Comparison of ENCODE assay signal across 21 cellular contexts in genomic region chr3:189631409-189631808, GRCh38. TPM values are rescaled to one million over a fixed set of nuclear protein-coding genes. Genes with fewer than 3 reads are reported as not detected.
DNase-seq lines count a peak whose midpoint lies in the region; ATAC-seq and TF ChIP-seq lines count a peak whose summit lies in the region.
"Had no signal": no experiment of that assay in that cellular context is flagged by ENCODE, and none has a peak within 500 bp of the region (broad histone marks: within the 10 kb centered on the region; RNA-seq: fewer than 3 reads in every experiment).

No MANE protein-coding gene starts in this region.

- no peaks in the 10 kb centered on the region for H3K9me3 Mint-ChIP-seq in activated T-helper 17 cell treated with anti-CD3 and anti-CD28 coated beads, Interleukin-2, amount 50 U/mL, for 72 hours
- H3K9me3 Mint-ChIP-seq in T-cell = no peaks in the 10 kb centered on the region
- no peaks in the 10 kb centered on the region for H3K9me3 Mint-ChIP-seq in endothelial cell (ENCODE audit: unreplicated experiment)
- H3K9me3 Mint-ChIP-seq: activated CD4-positive, alpha-beta memory T cell treated with anti-CD3 and anti-CD28 coated beads for 36 hours; activated naive CD4-positive, alpha-beta T cell treated with anti-CD3 and anti-CD28 coated beads, Interleukin-2, amount 50 U/mL, for 72 hours; activated T-cell treated with anti-CD3 and anti-CD28 coated beads, Interleukin-2, amount 50 U/mL, for 4 hours; CD4-positive, alpha-beta memory T cell; GM23338; mesothelial cell of epicardium had no signal

- no peak for ATAC-seq in Right ventricle myocardium inferior
- ATAC-seq in HG03378 (IDR thresholded peaks at IDR 0.05; ENCODE audit: unreplicated experiment) = peak; percentile 2
- no peak for ATAC-seq in activated T-helper 17 cell treated with anti-CD3 and anti-CD28 coated beads, Interleukin-2, amount 50 U/mL, for 72 hours (replicated peaks)
- ATAC-seq in T-cell (replicated peaks in 1 of 4) = no peak
- ATAC-seq: activated naive CD4-positive, alpha-beta T cell treated with anti-CD3 and anti-CD28 coated beads, Interleukin-2, amount 50 U/mL, for 72 hours; activated T-cell treated with anti-CD3 and anti-CD28 coated beads, Interleukin-2, amount 50 U/mL, for 4 hours; body of pancreas; foreskin keratinocyte; GM23338; left cardiac atrium had no signal

- DNase-seq in left ventricle myocardium inferior (no peak), Right ventricle myocardium inferior (ENCODE audit: missing footprints) (no peak), T-cell (no peak), putamen (ENCODE audit: low spot score) (no peak), endothelial cell (ENCODE audit: low spot score) (no peak), H4 (ENCODE audit: low spot score) (no peak)
- DNase-seq: activated T-cell treated with anti-CD3 and anti-CD28 coated beads, Interleukin-2, amount 50 U/mL, for 4 hours; body of pancreas; foreskin keratinocyte; left cardiac atrium; NCI-H187 treated with DMSO at 0.1 percent for 48 hours; NCI-H446; NK-92 treated with Interleukin-12 subunit alpha and Interleukin-12 subunit beta, amount 100 ng/mL, for 24 hours had no signal

- peak overlapping the region; percentile 58 for H3K4me3 Mint-ChIP-seq in activated T-helper 17 cell treated with anti-CD3 and anti-CD28 coated beads, Interleukin-2, amount 50 U/mL, for 72 hours
- H3K4me3 Mint-ChIP-seq in T-cell (no peak overlapping the region), endothelial cell (ENCODE audit: unreplicated experiment) (no peak overlapping the region)
- H3K4me3 Mint-ChIP-seq: GM23338, mesothelial cell of epicardium had no signal

- intact Hi-C loops in left ventricle myocardium inferior (cut with micrococcal nuclease) (no loop called here), Right ventricle myocardium inferior (cut with DNase I) (no loop called here)

- TF ChIP-seq CTCF in left ventricle myocardium inferior (IDR thresholded peaks at IDR 0.05; ENCODE audit: borderline replicate concordance) (no peak), endothelial cell (IDR thresholded peaks at IDR 0.05; ENCODE audit: unreplicated experiment) (no peak)

- H3K27me3 ChIP-seq in left ventricle myocardium inferior (ENCODE audit: low read depth) = no peaks in the 10 kb centered on the region
- H3K27me3 ChIP-seq: body of pancreas, foreskin keratinocyte, neutrophil had no signal

- no peaks in the 10 kb centered on the region for H3K36me3 Mint-ChIP-seq in activated T-helper 17 cell treated with anti-CD3 and anti-CD28 coated beads, Interleukin-2, amount 50 U/mL, for 72 hours (ENCODE audit: low read depth)
- no peaks in the 10 kb centered on the region for H3K36me3 Mint-ChIP-seq in T-cell
- H3K36me3 Mint-ChIP-seq in endothelial cell (ENCODE audit: low read depth, unreplicated experiment) = no peaks in the 10 kb centered on the region
- H3K36me3 Mint-ChIP-seq: activated CD4-positive, alpha-beta memory T cell treated with anti-CD3 and anti-CD28 coated beads for 36 hours; activated naive CD4-positive, alpha-beta T cell treated with anti-CD3 and anti-CD28 coated beads, Interleukin-2, amount 50 U/mL, for 72 hours; CD4-positive, alpha-beta memory T cell; mesothelial cell of epicardium had no signal

- no peaks in the 10 kb centered on the region for H3K27me3 Mint-ChIP-seq in activated T-helper 17 cell treated with anti-CD3 and anti-CD28 coated beads, Interleukin-2, amount 50 U/mL, for 72 hours
- no peaks in the 10 kb centered on the region for H3K27me3 Mint-ChIP-seq in T-cell
- no peaks in the 10 kb centered on the region for H3K27me3 Mint-ChIP-seq in endothelial cell (ENCODE audit: unreplicated experiment)
- H3K27me3 Mint-ChIP-seq: activated CD4-positive, alpha-beta memory T cell treated with anti-CD3 and anti-CD28 coated beads for 36 hours; CD4-positive, alpha-beta memory T cell had no signal

- H3K9me3 ChIP-seq in left ventricle myocardium inferior (replicated peaks) = no peaks in the 10 kb centered on the region
- H3K9me3 ChIP-seq: body of pancreas, neutrophil had no signal

- peaks cover 11% of the 10 kb centered on the region for H3K4me1 Mint-ChIP-seq in activated T-helper 17 cell treated with anti-CD3 and anti-CD28 coated beads, Interleukin-2, amount 50 U/mL, for 72 hours
- H3K4me1 Mint-ChIP-seq in T-cell (peaks cover 17 to 22% (median 18%) of the 10 kb centered on the region in 3 donors), endothelial cell (ENCODE audit: unreplicated experiment) (no peaks in the 10 kb centered on the region)
- H3K4me1 Mint-ChIP-seq: mesothelial cell of epicardium had no signal

- peaks cover 22% of the 10 kb centered on the region for H3K4me1 ChIP-seq in left ventricle myocardium inferior
- H3K4me1 ChIP-seq: foreskin keratinocyte had no signal

- H3K36me3 ChIP-seq in left ventricle myocardium inferior = no peaks in the 10 kb centered on the region
- H3K36me3 ChIP-seq: neutrophil had no signal

- H3K27ac ChIP-seq in left ventricle myocardium inferior (replicated peaks) = peak overlapping the region; percentile 59
- H3K27ac ChIP-seq: body of pancreas, foreskin keratinocyte, neutrophil had no signal

- H3K27ac Mint-ChIP-seq in activated T-helper 17 cell treated with anti-CD3 and anti-CD28 coated beads, Interleukin-2, amount 50 U/mL, for 72 hours = no peak overlapping the region
- H3K27ac Mint-ChIP-seq in T-cell = no peak overlapping the region
- H3K27ac Mint-ChIP-seq in endothelial cell (ENCODE audit: unreplicated experiment) = no peak overlapping the region
- H3K27ac Mint-ChIP-seq: activated CD4-positive, alpha-beta memory T cell treated with anti-CD3 and anti-CD28 coated beads for 36 hours; GM23338; mesothelial cell of epicardium had no signal

- CTCF ChIA-PET in T-cell (lab: Charles Lee) = no interaction called here

- H3K4me3 ChIP-seq in left ventricle myocardium inferior = peak overlapping the region; percentile 56
- H3K4me3 ChIP-seq: body of pancreas, GM23338 had no signal

- POLR2A ChIA-PET in T-cell (lab: Charles Lee) = no interaction called here

RNA-seq across cellular contexts. Expression of gene TP63, which starts 0.2 kb away (rescaled TPM):
- total RNA-seq in left ventricle myocardium inferior = 0.14 TPM
- not detected for total RNA-seq in Right ventricle myocardium inferior
- under 1 TPM; 0.76 to 0.98 TPM for total RNA-seq in activated T-helper 17 cell treated with anti-CD3 and anti-CD28 coated beads, Interleukin-2, amount 50 U/mL, for 72 hours
- total RNA-seq in T-cell = under 1 TPM in 4 of 5 donors, not detected in 1; 0.35 to 0.75 (median 0.62) TPM
- total RNA-seq in endothelial cell (ENCODE audit: unreplicated experiment) = 1.0 TPM
- 1.5 and 1.7 TPM in 2 replicates for total RNA-seq in H4 (2014; rRNA removed; shearing (Covaris generic))
- total RNA-seq: body of pancreas, GM23338 had no signal
